Comparison of ENCODE assay signal across 8 cellular contexts in genomic region chr13:77918391-77919261, GRCh38. TPM values are rescaled to one million over a fixed set of nuclear protein-coding genes. Genes with fewer than 3 reads are reported as not detected.
DNase-seq lines count a peak whose midpoint lies in the region; ATAC-seq and TF ChIP-seq lines count a peak whose summit lies in the region.

Gene EDNRB, minus strand, starts transcription at chr13:77918831. Its CDS starts 258 bp downstream, at chr13:77918573.

- TF ChIP-seq CTCF in cardiac muscle cell (IDR thresholded peaks at IDR 0.05; ENCODE audit: low read depth, low read length) = peak; percentile 18
- TF ChIP-seq CTCF in ovary (IDR thresholded peaks at IDR 0.05) = no peak

- no peak for TF ChIP-seq EP300 in ovary (IDR thresholded peaks at IDR 0.05)

- ATAC-seq in GM21390 (IDR thresholded peaks at IDR 0.05; ENCODE audit: unreplicated experiment) = peak; percentile 51
- no peak for ATAC-seq in GM21381 (IDR thresholded peaks at IDR 0.05; ENCODE audit: unreplicated experiment)
- ATAC-seq in GM18519 (IDR thresholded peaks at IDR 0.05; ENCODE audit: low FRiP score, unreplicated experiment) = no peak

- no peaks in the 10 kb centered on the region for H3K4me1 ChIP-seq in cardiac muscle cell (ENCODE audit: low read depth)
- peaks cover 8% of the 10 kb centered on the region for H3K4me1 ChIP-seq in ovary (ENCODE audit: insufficient read depth)

- H3K36me3 ChIP-seq in cardiac muscle cell = no peaks in the 10 kb centered on the region
- no peaks in the 10 kb centered on the region for H3K36me3 ChIP-seq in ovary

- H3K9me3 ChIP-seq in cardiac muscle cell (ENCODE audit: low read depth) (no peaks in the 10 kb centered on the region), ovary (no peaks in the 10 kb centered on the region)

- H3K4me3 ChIP-seq in cardiac muscle cell (peak within 1 kb of the TSS; percentile 55), ovary (peak within 1 kb of the TSS; percentile 47)

- DNase-seq in AG20443 (ENCODE audit: low spot score) = peak; percentile 44
- DNase-seq in activated naive CD4-positive, alpha-beta T cell treated with anti-CD3 and anti-CD28 coated beads, Interleukin-2, amount 50 U/mL, for 16 hours = peak; percentile 9
- peak; percentile 52 to 59 for DNase-seq in cardiac muscle cell (ENCODE audit: low read depth in 1 of 2, low spot score in 1 of 2)
- DNase-seq in ovary = peak in 4 of 5 donors; percentile 19 to 36 (median 30)
- no peak for DNase-seq in G401 (ENCODE audit: low spot score)

- WGBS in ovary, 3 donors = 1 to 2% (median 1%) methylated on average over 61 of the region's 61 CpGs

- intact Hi-C loops in ovary (cut with DNase I) = no loop called here

- H3K27me3 ChIP-seq in cardiac muscle cell (no peaks in the 10 kb centered on the region), ovary (no peaks in the 10 kb centered on the region)

- TF ChIP-seq POLR2A in ovary (IDR thresholded peaks at IDR 0.05) = no peak

- H3K27ac ChIP-seq in cardiac muscle cell (no peak within 1 kb of the TSS), ovary (no peak within 1 kb of the TSS)

- in situ Hi-C loops in G401 (cut with HindIII; ENCODE audit: low sequenced_read_pairs) = no loop called here

RNA-seq across cellular contexts. Expression of gene EDNRB, which starts in this region (rescaled TPM):
- total RNA-seq in cardiac muscle cell (3.7 and 8.4 TPM in 2 replicates), ovary (10 to 100 TPM in 1 of 7 donors, 1 to 10 TPM in 6; 3.1 to 11.6 (median 7.4) TPM)
- polyA plus RNA-seq in cardiac muscle cell (3.2 and 3.7 TPM in 2 replicates), ovary (10 to 100 TPM in 1 of 2 donors, 1 to 10 TPM in 1; 4.9 to 14.8 TPM)
- not detected in 2 replicates for total RNA-seq in G401 (2014; rRNA removed; shearing (Covaris generic))
